Comparison of ENCODE assay signal across 13 cellular contexts in the genomic region with DNA sequence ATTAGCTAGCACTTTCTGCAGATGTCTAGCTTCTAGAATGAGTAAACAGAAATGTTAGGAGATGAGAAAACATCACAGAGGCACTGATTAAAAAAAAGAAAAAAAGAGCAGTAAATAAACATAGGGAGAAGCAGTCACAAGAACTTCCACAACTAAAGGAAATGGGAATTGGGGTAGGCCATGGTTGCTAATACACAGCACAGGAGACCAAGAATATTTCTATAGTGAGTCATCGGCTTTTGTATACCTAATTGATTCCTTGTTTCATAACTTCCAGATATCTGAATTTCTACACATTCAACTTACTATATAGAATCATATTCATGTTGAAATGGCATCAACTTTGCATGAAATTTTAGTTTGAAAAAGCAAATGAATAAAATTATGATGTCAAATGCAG. TPM values are rescaled to one million over a fixed set of nuclear protein-coding genes. Genes with fewer than 3 reads are reported as not detected.
DNase-seq lines count a peak whose midpoint lies in the region; ATAC-seq, FAIRE-seq and TF ChIP-seq lines count a peak whose summit lies in the region.
"Had no signal": no experiment of that assay in that cellular context is flagged by ENCODE, and none has a peak within 500 bp of the region (broad histone marks: within the 10 kb centered on the region; RNA-seq: fewer than 3 reads in every experiment).

No MANE protein-coding gene starts in this region.

- ATAC-seq in GM23338 (no peak), HG03135 (IDR thresholded peaks at IDR 0.05; ENCODE audit: unreplicated experiment) (no peak)
- ATAC-seq: mucosa of descending colon had no signal

- no peaks in the 10 kb centered on the region for H3K36me3 ChIP-seq in GM23338 (ENCODE audit: insufficient read depth)
- H3K36me3 ChIP-seq in small intestine (ENCODE audit: control insufficient read depth in 2 of 2, insufficient read depth in 2 of 2, low read length in 2 of 2): no peaks in the 10 kb centered on the region
- H3K36me3 ChIP-seq: esophagus squamous epithelium had no signal

- H3K79me2 ChIP-seq in GM23338 (replicated peaks; ENCODE audit: insufficient read depth): no peaks in the 10 kb centered on the region

- H2AFZ ChIP-seq in GM23338: no peak overlapping the region

- no peak overlapping the region for H3K27ac ChIP-seq in GM23338 (ENCODE audit: low read depth)
- no peak overlapping the region for H3K27ac ChIP-seq in small intestine (ENCODE audit: low read depth in 1 of 2, low read length in 1 of 2)
- H3K27ac ChIP-seq: esophagus squamous epithelium had no signal

- DNase-seq in GM23338 (ENCODE audit: low spot score): peak; percentile 18
- peak; percentile 49 for DNase-seq in amniotic epithelial cell (ENCODE audit: low read depth)
- DNase-seq in glomerular endothelial cell (ENCODE audit: extremely low read depth, low read depth, low spot score): peak; percentile 84
- peak; percentile 5 for DNase-seq in small intestine
- DNase-seq in NCI-H2227 (lab: John Stamatoyannopoulos, UW; ENCODE audit: unreplicated experiment): no peak
- no peak for DNase-seq in epidermal melanocyte (ENCODE audit: insufficient read length, low spot score)
- no peak for DNase-seq in NK-92 treated with Interleukin-12 subunit alpha and Interleukin-12 subunit beta, amount 100 ng/mL, for 24 hours (lab: John Stamatoyannopoulos, UW)
- DNase-seq: activated naive CD4-positive, alpha-beta T cell treated with Interleukin-2 at 50 U/mL for 16 hours; esophagus squamous epithelium; mucosa of descending colon; NCI-H187 treated with DMSO at 0.1 percent for 48 hours; stimulated activated CD4-positive, alpha-beta T cell treated with anti-CD3 and anti-CD28 coated beads, Interleukin-15, amount 100 ng/mL, for 24 hours had no signal

- H3K27ac Mint-ChIP-seq in GM23338: no peak overlapping the region

- H3K9me3 ChIP-seq in small intestine (ENCODE audit: control insufficient read depth, low read depth): no peaks in the 10 kb centered on the region
- H3K9me3 ChIP-seq: esophagus squamous epithelium, mucosa of descending colon had no signal

- H3K9me2 ChIP-seq in GM23338 (ENCODE audit: insufficient read depth): no peaks in the 10 kb centered on the region

- peaks cover 2% of the 10 kb centered on the region; the same call in 1 of the 2 replicates for H3K4me1 ChIP-seq in GM23338 (ENCODE audit: insufficient read depth)
- H3K4me1 ChIP-seq in small intestine (ENCODE audit: control insufficient read depth in 2 of 2, insufficient read depth in 1 of 2, low read depth in 1 of 2, low read length in 1 of 2): no peaks in the 10 kb centered on the region

- H3K4me3 Mint-ChIP-seq in GM23338: no peak overlapping the region

- peaks cover 3% of the 10 kb centered on the region for H3K27me3 Mint-ChIP-seq in GM23338 (ENCODE audit: insufficient read depth, low read depth, poor library complexity)

- FAIRE-seq in small intestine (lab: Jason Lieb, UNC): no peak

- H3K27me3 ChIP-seq in GM23338 (ENCODE audit: insufficient read depth) (no peaks in the 10 kb centered on the region), small intestine (ENCODE audit: control insufficient read depth in 2 of 2, insufficient read depth in 2 of 2, low read length in 2 of 2) (no peaks in the 10 kb centered on the region)
- H3K27me3 ChIP-seq: esophagus squamous epithelium had no signal

- no peaks in the 10 kb centered on the region for H3K9me3 Mint-ChIP-seq in GM23338

- H4K20me1 ChIP-seq in GM23338 (replicated peaks; ENCODE audit: insufficient read depth): no peaks in the 10 kb centered on the region

- TF ChIP-seq CTCF in GM23338 (conservative IDR thresholded peaks at IDR 0.05; ENCODE audit: low read depth in 2 of 2): no peak

- H3K4me3 ChIP-seq in GM23338: no peak overlapping the region
- no peak overlapping the region for H3K4me3 ChIP-seq in small intestine (ENCODE audit: low read depth in 1 of 2, low read length in 2 of 2)
- H3K4me3 ChIP-seq: esophagus squamous epithelium, mucosa of descending colon had no signal

- no peaks in the 10 kb centered on the region for H3K36me3 Mint-ChIP-seq in GM23338 (ENCODE audit: low read depth)

- peaks cover 13% of the 10 kb centered on the region; the same call in 2 of the 3 replicates for H3K4me1 Mint-ChIP-seq in GM23338

- H3F3A ChIP-seq in GM23338 (replicated peaks; ENCODE audit: low read depth): no peaks in the 10 kb centered on the region

- no peak overlapping the region for H3K4me2 ChIP-seq in GM23338

- 61 to 86% (median 72%) methylated on average over 1 of the region's 1 CpG for WGBS in small intestine, 3 donors

TF ChIP-seq in GM23338, 12 proteins besides CTCF, POLR2A, EP300 and RAD21 (continues in another document):
- TF ChIP-seq, protein P1, sequence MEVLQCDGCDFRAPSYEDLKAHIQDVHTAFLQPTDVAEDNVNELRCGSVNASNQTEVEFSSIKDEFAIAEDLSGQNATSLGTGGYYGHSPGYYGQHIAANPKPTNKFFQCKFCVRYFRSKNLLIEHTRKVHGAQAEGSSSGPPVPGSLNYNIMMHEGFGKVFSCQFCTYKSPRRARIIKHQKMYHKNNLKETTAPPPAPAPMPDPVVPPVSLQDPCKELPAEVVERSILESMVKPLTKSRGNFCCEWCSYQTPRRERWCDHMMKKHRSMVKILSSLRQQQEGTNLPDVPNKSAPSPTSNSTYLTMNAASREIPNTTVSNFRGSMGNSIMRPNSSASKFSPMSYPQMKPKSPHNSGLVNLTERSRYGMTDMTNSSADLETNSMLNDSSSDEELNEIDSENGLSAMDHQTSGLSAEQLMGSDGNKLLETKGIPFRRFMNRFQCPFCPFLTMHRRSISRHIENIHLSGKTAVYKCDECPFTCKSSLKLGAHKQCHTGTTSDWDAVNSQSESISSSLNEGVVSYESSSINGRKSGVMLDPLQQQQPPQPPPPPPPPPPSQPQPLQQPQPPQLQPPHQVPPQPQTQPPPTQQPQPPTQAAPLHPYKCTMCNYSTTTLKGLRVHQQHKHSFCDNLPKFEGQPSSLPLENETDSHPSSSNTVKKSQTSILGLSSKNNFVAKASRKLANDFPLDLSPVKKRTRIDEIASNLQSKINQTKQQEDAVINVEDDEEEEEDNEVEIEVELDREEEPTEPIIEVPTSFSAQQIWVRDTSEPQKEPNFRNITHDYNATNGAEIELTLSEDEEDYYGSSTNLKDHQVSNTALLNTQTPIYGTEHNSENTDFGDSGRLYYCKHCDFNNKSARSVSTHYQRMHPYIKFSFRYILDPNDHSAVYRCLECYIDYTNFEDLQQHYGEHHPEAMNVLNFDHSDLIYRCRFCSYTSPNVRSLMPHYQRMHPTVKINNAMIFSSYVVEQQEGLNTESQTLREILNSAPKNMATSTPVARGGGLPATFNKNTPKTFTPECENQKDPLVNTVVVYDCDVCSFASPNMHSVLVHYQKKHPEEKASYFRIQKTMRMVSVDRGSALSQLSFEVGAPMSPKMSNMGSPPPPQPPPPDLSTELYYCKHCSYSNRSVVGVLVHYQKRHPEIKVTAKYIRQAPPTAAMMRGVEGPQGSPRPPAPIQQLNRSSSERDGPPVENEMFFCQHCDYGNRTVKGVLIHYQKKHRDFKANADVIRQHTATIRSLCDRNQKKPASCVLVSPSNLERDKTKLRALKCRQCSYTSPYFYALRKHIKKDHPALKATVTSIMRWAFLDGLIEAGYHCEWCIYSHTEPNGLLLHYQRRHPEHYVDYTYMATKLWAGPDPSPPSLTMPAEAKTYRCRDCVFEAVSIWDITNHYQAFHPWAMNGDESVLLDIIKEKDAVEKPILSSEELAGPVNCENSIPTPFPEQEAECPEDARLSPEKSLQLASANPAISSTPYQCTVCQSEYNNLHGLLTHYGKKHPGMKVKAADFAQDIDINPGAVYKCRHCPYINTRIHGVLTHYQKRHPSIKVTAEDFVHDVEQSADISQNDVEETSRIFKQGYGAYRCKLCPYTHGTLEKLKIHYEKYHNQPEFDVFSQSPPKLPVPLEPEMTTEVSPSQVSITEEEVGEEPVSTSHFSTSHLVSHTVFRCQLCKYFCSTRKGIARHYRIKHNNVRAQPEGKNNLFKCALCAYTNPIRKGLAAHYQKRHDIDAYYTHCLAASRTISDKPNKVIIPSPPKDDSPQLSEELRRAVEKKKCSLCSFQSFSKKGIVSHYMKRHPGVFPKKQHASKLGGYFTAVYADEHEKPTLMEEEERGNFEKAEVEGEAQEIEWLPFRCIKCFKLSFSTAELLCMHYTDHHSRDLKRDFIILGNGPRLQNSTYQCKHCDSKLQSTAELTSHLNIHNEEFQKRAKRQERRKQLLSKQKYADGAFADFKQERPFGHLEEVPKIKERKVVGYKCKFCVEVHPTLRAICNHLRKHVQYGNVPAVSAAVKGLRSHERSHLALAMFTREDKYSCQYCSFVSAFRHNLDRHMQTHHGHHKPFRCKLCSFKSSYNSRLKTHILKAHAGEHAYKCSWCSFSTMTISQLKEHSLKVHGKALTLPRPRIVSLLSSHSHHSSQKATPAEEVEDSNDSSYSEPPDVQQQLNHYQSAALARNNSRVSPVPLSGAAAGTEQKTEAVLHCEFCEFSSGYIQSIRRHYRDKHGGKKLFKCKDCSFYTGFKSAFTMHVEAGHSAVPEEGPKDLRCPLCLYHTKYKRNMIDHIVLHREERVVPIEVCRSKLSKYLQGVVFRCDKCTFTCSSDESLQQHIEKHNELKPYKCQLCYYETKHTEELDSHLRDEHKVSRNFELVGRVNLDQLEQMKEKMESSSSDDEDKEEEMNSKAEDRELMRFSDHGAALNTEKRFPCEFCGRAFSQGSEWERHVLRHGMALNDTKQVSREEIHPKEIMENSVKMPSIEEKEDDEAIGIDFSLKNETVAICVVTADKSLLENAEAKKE (CRISPR knock-in tag; IDR thresholded peaks at IDR 0.05): no peak
- TF ChIP-seq CREB1 (CRISPR knock-in tag; IDR thresholded peaks at IDR 0.05; ENCODE audit: low read depth): no peak

RNA-seq across cellular contexts. Expression of a gene that starts 47.3 kb away (rescaled TPM):
- total RNA-seq in GM23338 (2014; rRNA removed; shearing (Covaris generic)): 69.2 and 104 TPM in 2 replicates
- 26.9 and 27.6 TPM in 2 replicates for polyA plus RNA-seq in GM23338 (2016; fragmentation: Nextera tagmentation; extraction: Ambion mirVana)
- total RNA-seq in glomerular endothelial cell: 67.8 and 88.6 TPM in 2 replicates
- polyA plus RNA-seq in small intestine: 10 to 100 TPM; 15.4 to 20.9 (median 16.1) TPM

Comparison
In these comparisons a context has a peak if more than half of its experiments do, and no peak if none do; other contexts are left out.
1. DNase-seq: peak in GM23338 (single experiment), amniotic epithelial cell (single experiment), glomerular endothelial cell (single experiment) and small intestine (single experiment); none in NCI-H2227 (single experiment), epidermal melanocyte (single experiment) and NK-92 treated with Interleukin-12 subunit alpha and Interleukin-12 subunit beta, amount 100 ng/mL, for 24 hours (single experiment).